ENCODE assay signal across 8 cellular contexts in genomic region chr16:87362828-87363559, GRCh38. TPM values are rescaled to one million over a fixed set of nuclear protein-coding genes. Genes with fewer than 3 reads are reported as not detected.
DNase-seq lines count a peak whose midpoint lies in the region; ATAC-seq, FAIRE-seq and TF ChIP-seq lines count a peak whose summit lies in the region.
"Not testable (repeated sequence)": the region's sequence is repeated elsewhere in the genome, so short reads cannot be mapped to it uniquely, and the experiment has no call there.

No MANE protein-coding gene starts in this region.

- H3K4me3 ChIP-seq in K562, right atrium auricular region, uterus: not testable (repeated sequence)
- H3K4me3 ChIP-seq in gastrocnemius medialis: peak overlapping the region in 1 of 4 donors; percentile 15

- H3K27ac ChIP-seq in C4-2B: peak overlapping the region; percentile 19
- H3K27ac ChIP-seq in VCaP: peak overlapping the region; percentile 50
- not testable (repeated sequence) for H3K27ac ChIP-seq in K562 (ENCODE audit: extremely low read depth, low read depth, low read length)
- H3K27ac ChIP-seq in right atrium auricular region: peak overlapping the region; percentile 78 to 84
- peak overlapping the region; percentile 92 to 97 (median 93) for H3K27ac ChIP-seq in gastrocnemius medialis
- H3K27ac ChIP-seq in uterus: peak overlapping the region; percentile 41 to 78

- not testable (repeated sequence) for ATAC-seq in K562; naive thymus-derived CD8-positive, alpha-beta T cell
- ATAC-seq in Right ventricle myocardium superior (ENCODE audit: poor library complexity) (peak; percentile 11), gastrocnemius medialis (peak; percentile 20 to 28)

- TF ChIP-seq CTCF in C4-2B (conservative IDR thresholded peaks at IDR 0.05); VCaP (conservative IDR thresholded peaks at IDR 0.05); K562 (IDR thresholded peaks at IDR 0.05 in 2 of 3, conservative IDR thresholded peaks at IDR 0.05 in 1 of 3; ENCODE audit: insufficient read depth in 2 of 3, low read depth in 1 of 3, low read length in 3 of 3); right atrium auricular region (IDR thresholded peaks at IDR 0.05); gastrocnemius medialis (IDR thresholded peaks at IDR 0.05 in 4 of 5, conservative IDR thresholded peaks at IDR 0.05 in 1 of 5); uterus (IDR thresholded peaks at IDR 0.05): not testable (repeated sequence)

- DNase-seq in K562 (ENCODE audit: extremely low read depth in 1 of 4, low spot score in 3 of 4); right atrium auricular region (ENCODE audit: low spot score); naive thymus-derived CD8-positive, alpha-beta T cell; uterus: not testable (repeated sequence)
- DNase-seq in Right ventricle myocardium superior (peak; percentile 27), gastrocnemius medialis (peak; percentile 40 to 72)

- H3K27me3 Mint-ChIP-seq in naive thymus-derived CD8-positive, alpha-beta T cell: not testable (repeated sequence)

- H3K36me3 ChIP-seq in K562 (ENCODE audit: control insufficient read depth, insufficient read depth, low read length) (peaks cover 71% of the 10 kb centered on the region), right atrium auricular region (peaks cover 43% of the 10 kb centered on the region)
- H3K36me3 ChIP-seq in gastrocnemius medialis, uterus: not testable (repeated sequence)

- H4K20me1 ChIP-seq in K562 (replicated peaks; ENCODE audit: control insufficient read depth, insufficient read depth, low read length): peaks cover 22% of the 10 kb centered on the region

- TF ChIP-seq RAD21 in K562 (CRISPR knock-in tag; conservative IDR thresholded peaks at IDR 0.05 in 1 of 2, IDR thresholded peaks at IDR 0.05 in 1 of 2): not testable (repeated sequence)

- H3K4me2 ChIP-seq in K562 (ENCODE audit: insufficient read depth, low read length): not testable (repeated sequence)

- H3K4me3 Mint-ChIP-seq in naive thymus-derived CD8-positive, alpha-beta T cell: not testable (repeated sequence)

- H3K9ac ChIP-seq in K562 (ENCODE audit: insufficient read depth in 1 of 2, low read depth in 2 of 2, low read length in 2 of 2): not testable (repeated sequence)

- FAIRE-seq in K562 (lab: Jason Lieb, UNC): not testable (repeated sequence)

- CTCF ChIA-PET in K562 (lab: Yijun Ruan, JAX; ENCODE audit: low intra/inter-chr PET ratio): not testable (repeated sequence)

- TF ChIP-seq POLR2A in K562 (conservative IDR thresholded peaks at IDR 0.05); uterus (IDR thresholded peaks at IDR 0.05): not testable (repeated sequence)
- peak; percentile 69 for TF ChIP-seq POLR2A in gastrocnemius medialis (IDR thresholded peaks at IDR 0.05)

- not testable (repeated sequence) for H3K9me3 ChIP-seq in K562 (replicated peaks; ENCODE audit: control insufficient read depth, insufficient read depth, low read depth, low read length); right atrium auricular region; gastrocnemius medialis; uterus

- not testable (repeated sequence) for H3K27me3 ChIP-seq in K562 (ENCODE audit: control insufficient read depth in 2 of 2, insufficient read depth in 2 of 2, low read length in 2 of 2); right atrium auricular region; gastrocnemius medialis; uterus

- peaks cover 50% of the 10 kb centered on the region for H3K79me2 ChIP-seq in K562 (ENCODE audit: control insufficient read depth, insufficient read depth, low read length)

- intact Hi-C loops in K562 (cut with micrococcal nuclease); Right ventricle myocardium superior (cut with DNase I); gastrocnemius medialis (cut with DNase I; ENCODE audit: low total_unique reads): not testable (repeated sequence)
- intact Hi-C loops in uterus (cut with DNase I; ENCODE audit: low total_unique reads): loop anchor here (10.0 kb wide), 1 partner anchor 48 kb away; the partner anchor contains the start of gene C16orf95

- not testable (repeated sequence) for TF ChIP-seq EP300 in K562 (IDR thresholded peaks at IDR 0.05; ENCODE audit: low read length)

- WGBS in K562 (ENCODE audit: insufficient coverage, low coverage, missing lambda C conversion rate): 88% methylated on average over 12 of the region's 13 CpGs

- not testable (repeated sequence) for H3K9me1 ChIP-seq in K562 (ENCODE audit: control insufficient read depth, insufficient read depth, low read length)

- H2AFZ ChIP-seq in K562 (ENCODE audit: low read depth, low read length): not testable (repeated sequence)

- POLR2A ChIA-PET in K562 (lab: Yijun Ruan, JAX): interaction anchor here (0.6 to 2.3 kb wide), 7 partner anchors 10 to 190 kb away, joined by 3 to 13 read pairs (median 4); partner anchors contain the start of gene FBXO31
- POLR2A ChIA-PET in naive thymus-derived CD8-positive, alpha-beta T cell (lab: Charles Lee): interaction anchor here (1.0 kb wide), 1 partner anchor 25 kb away, joined by 4 read pairs; no protein-coding TSS in a partner anchor

- H3K4me1 ChIP-seq in K562 (replicated peaks in 1 of 2; ENCODE audit: control insufficient read depth in 2 of 2, insufficient read depth in 2 of 2, low read length in 2 of 2): peaks cover 17% of the 10 kb centered on the region in 2 experiments
- H3K4me1 ChIP-seq in right atrium auricular region: peaks cover 0 to 55% of the 10 kb centered on the region in 2 donors
- peaks cover 78 to 85% of the 10 kb centered on the region in 2 donors for H3K4me1 ChIP-seq in gastrocnemius medialis
- H3K4me1 ChIP-seq in uterus: not testable (repeated sequence)

- in situ Hi-C loops in K562 (cut with MboI); gastrocnemius medialis (cut with MboI; ENCODE audit: low sequenced_read_pairs in 4 of 4): not testable (repeated sequence)

- peaks cover 0 to 63% (median 13%) of the 10 kb centered on the region in 3 donors for H3K36me3 Mint-ChIP-seq in naive thymus-derived CD8-positive, alpha-beta T cell

- H3K4me1 Mint-ChIP-seq in naive thymus-derived CD8-positive, alpha-beta T cell: peaks cover 7 to 42% (median 29%) of the 10 kb centered on the region in 4 donors

- BruUV-seq in K562 (replicated peaks; lab: Mats Ljungman, UMichigan): not testable (repeated sequence)

- peak overlapping the region in 6 of 10 donors; percentile 18 to 76 (median 74) for H3K27ac Mint-ChIP-seq in naive thymus-derived CD8-positive, alpha-beta T cell

- not testable (repeated sequence) for H3K9me3 Mint-ChIP-seq in naive thymus-derived CD8-positive, alpha-beta T cell

RNA-seq across cellular contexts. Expression of gene FBXO31, which starts 20.6 kb away (rescaled TPM):
- 50.3 and 100 TPM in 2 replicates for total RNA-seq in K562 (2011; cell fraction: chromatin; rRNA removed; ENCODE audit: low replicate concordance)
- total RNA-seq in K562 (2011; cell fraction: nucleolus; rRNA removed): 55.0 and 64.4 TPM in 2 replicates
- 34.9 and 39.5 TPM in 2 replicates for total RNA-seq in K562 (2011; cell fraction: nucleoplasm; rRNA removed)
- 18.9 and 20.7 TPM in 2 replicates for total RNA-seq in K562 (2014; rRNA removed)
- total RNA-seq in K562 (2014; rRNA removed; fragmentation: Illumina TruSeq; extraction: Trizol): 6.7 and 8.1 TPM in 2 replicates
- 10.1 and 10.4 TPM in 2 replicates for total RNA-seq in K562 (2015; rRNA removed; fragmentation: Illumina TruSeq; extraction: Trizol)
- 28.6 and 33.3 TPM in 2 replicates for total RNA-seq in K562 (2021)
- 11.9 and 13.4 TPM in 2 replicates for polyA plus RNA-seq in K562 (2011; rRNA removed)
- polyA plus RNA-seq in K562 (2011; cell fraction: cytosol; rRNA removed): 10.3 and 21.0 TPM in 2 replicates
- polyA plus RNA-seq in K562 (2011; cell fraction: nucleus; rRNA removed): 24.4 and 48.8 TPM in 2 replicates
- 14.2 and 18.2 TPM in 2 replicates for polyA plus RNA-seq in K562 (2012)
- 10.9 and 19.1 TPM in 2 replicates for polyA plus RNA-seq in K562 (2014; fragmentation: Illumina TruSeq; extraction: Trizol)
- under 1 TPM; 0.18 to 0.70 TPM for polyA plus RNA-seq in K562 (2014; fragmentation: Nextera tagmentation; extraction: Ambion mirVana)
- 14.0 and 16.0 TPM in 2 replicates for polyA plus RNA-seq in K562 (2014; rRNA removed)
- 12.2 and 15.8 TPM in 2 replicates for polyA minus RNA-seq in K562 (2011; rRNA and poly(A)+ RNA removed)
- 13.6 and 17.8 TPM in 2 replicates for polyA minus RNA-seq in K562 (2011; cell fraction: cytosol; rRNA and poly(A)+ RNA removed)
- polyA minus RNA-seq in K562 (2011; cell fraction: nucleus; rRNA and poly(A)+ RNA removed): 14.0 and 20.2 TPM in 2 replicates
- total RNA-seq in Right ventricle myocardium superior: 78.9 TPM
- 10 to 100 TPM; 39.3 to 53.1 TPM for total RNA-seq in right atrium auricular region
- 10 to 100 TPM; 45.8 to 52.7 TPM for total RNA-seq in naive thymus-derived CD8-positive, alpha-beta T cell
- polyA plus RNA-seq in naive thymus-derived CD8-positive, alpha-beta T cell: 10 to 100 TPM; 15.4 to 36.4 (median 23.3) TPM
- 100 to 1,000 TPM; 156 to 264 (median 201) TPM for total RNA-seq in gastrocnemius medialis
- 100 to 1,000 TPM in 1 of 4 donors, 10 to 100 TPM in 3; 35.2 to 309 (median 74.8) TPM for total RNA-seq in uterus

RNA-seq across cellular contexts. Expression of gene MAP1LC3B, which starts 29.1 kb away (rescaled TPM):
- total RNA-seq in K562 (2011; cell fraction: chromatin; rRNA removed; ENCODE audit: low replicate concordance): 39.2 and 55.8 TPM in 2 replicates
- total RNA-seq in K562 (2011; cell fraction: nucleolus; rRNA removed): 28.3 and 28.9 TPM in 2 replicates
- 49.8 and 99.0 TPM in 2 replicates for total RNA-seq in K562 (2011; cell fraction: nucleoplasm; rRNA removed)
- total RNA-seq in K562 (2014; rRNA removed) (21.3 and 24.9 TPM in 2 replicates), K562 (2014; rRNA removed; fragmentation: Illumina TruSeq; extraction: Trizol) (26.7 and 32.7 TPM in 2 replicates), K562 (2015; rRNA removed; fragmentation: Illumina TruSeq; extraction: Trizol) (16.0 and 16.2 TPM in 2 replicates), K562 (2021) (73.1 and 77.4 TPM in 2 replicates), Right ventricle myocardium superior (118 TPM), right atrium auricular region (10 to 100 TPM; 57.5 to 83.0 TPM), gastrocnemius medialis (100 to 1,000 TPM in 3 of 4 donors, 10 to 100 TPM in 1; 76.3 to 165 (median 122) TPM), uterus (10 to 100 TPM; 26.3 to 79.7 (median 58.0) TPM)
- polyA plus RNA-seq in K562 (2011; rRNA removed) (37.0 and 42.6 TPM in 2 replicates), K562 (2014; fragmentation: Illumina TruSeq; extraction: Trizol) (79.9 and 81.5 TPM in 2 replicates), K562 (2014; fragmentation: Nextera tagmentation; extraction: Ambion mirVana) (10 to 100 TPM; 30.4 to 36.7 TPM), K562 (2014; rRNA removed) (45.5 TPM in 2 replicates)
- 17.6 and 25.2 TPM in 2 replicates for polyA plus RNA-seq in K562 (2011; cell fraction: cytosol; rRNA removed)
- 16.4 and 19.9 TPM in 2 replicates for polyA plus RNA-seq in K562 (2011; cell fraction: nucleus; rRNA removed)
- 57.7 and 110 TPM in 2 replicates for polyA plus RNA-seq in K562 (2012)
- polyA minus RNA-seq in K562 (2011; rRNA and poly(A)+ RNA removed): 21.9 and 25.6 TPM in 2 replicates
- 23.5 and 24.3 TPM in 2 replicates for polyA minus RNA-seq in K562 (2011; cell fraction: cytosol; rRNA and poly(A)+ RNA removed)
- 8.3 and 11.6 TPM in 2 replicates for polyA minus RNA-seq in K562 (2011; cell fraction: nucleus; rRNA and poly(A)+ RNA removed)
- total RNA-seq in naive thymus-derived CD8-positive, alpha-beta T cell: 10 to 100 TPM; 58.0 to 60.1 TPM
- polyA plus RNA-seq in naive thymus-derived CD8-positive, alpha-beta T cell: 100 to 1,000 TPM in 1 of 3 donors, 10 to 100 TPM in 2; 89.9 to 117 (median 90.3) TPM

RNA-seq across cellular contexts. Expression of gene C16orf95, which starts 45.8 kb away (rescaled TPM):
- total RNA-seq in K562 (2011; cell fraction: chromatin; rRNA removed; ENCODE audit: low replicate concordance): 15.0 and 27.5 TPM in 2 replicates
- total RNA-seq in K562 (2011; cell fraction: nucleolus; rRNA removed): 20.7 and 23.5 TPM in 2 replicates
- total RNA-seq in K562 (2011; cell fraction: nucleoplasm; rRNA removed): 12.6 and 13.9 TPM in 2 replicates
- total RNA-seq in K562 (2014; rRNA removed): 9.3 and 13.9 TPM in 2 replicates
- total RNA-seq in K562 (2014; rRNA removed; fragmentation: Illumina TruSeq; extraction: Trizol): 7.4 and 9.4 TPM in 2 replicates
- 9.6 and 10.1 TPM in 2 replicates for total RNA-seq in K562 (2015; rRNA removed; fragmentation: Illumina TruSeq; extraction: Trizol)
- 20.5 and 22.6 TPM in 2 replicates for total RNA-seq in K562 (2021)
- 6.5 and 11.0 TPM in 2 replicates for polyA plus RNA-seq in K562 (2011; rRNA removed)
- 7.6 and 13.1 TPM in 2 replicates for polyA plus RNA-seq in K562 (2011; cell fraction: cytosol; rRNA removed)
- polyA plus RNA-seq in K562 (2011; cell fraction: nucleus; rRNA removed): 17.5 and 20.0 TPM in 2 replicates
- polyA plus RNA-seq in K562 (2012): 23.2 and 31.2 TPM in 2 replicates
- 5.9 and 7.2 TPM in 2 replicates for polyA plus RNA-seq in K562 (2014; fragmentation: Illumina TruSeq; extraction: Trizol)
- 10 to 100 TPM; 13.7 to 15.3 TPM for polyA plus RNA-seq in K562 (2014; fragmentation: Nextera tagmentation; extraction: Ambion mirVana)
- 8.5 TPM in 2 replicates for polyA plus RNA-seq in K562 (2014; rRNA removed)
- 2.5 and 4.1 TPM in 2 replicates for polyA minus RNA-seq in K562 (2011; rRNA and poly(A)+ RNA removed)
- polyA minus RNA-seq in K562 (2011; cell fraction: cytosol; rRNA and poly(A)+ RNA removed): 4.9 and 6.0 TPM in 2 replicates
- 10.5 and 13.0 TPM in 2 replicates for polyA minus RNA-seq in K562 (2011; cell fraction: nucleus; rRNA and poly(A)+ RNA removed)
- 2.1 TPM for total RNA-seq in Right ventricle myocardium superior
- 1 to 10 TPM in 1 of 2 donors, under 1 TPM in 1; 0.59 to 2.4 TPM for total RNA-seq in right atrium auricular region
- total RNA-seq in naive thymus-derived CD8-positive, alpha-beta T cell: 1 to 10 TPM; 2.3 to 2.6 TPM
- polyA plus RNA-seq in naive thymus-derived CD8-positive, alpha-beta T cell: 1 to 10 TPM; 1.5 to 4.9 (median 3.2) TPM
- 1 to 10 TPM in 3 of 4 donors, under 1 TPM in 1; 0.22 to 3.8 (median 1.3) TPM for total RNA-seq in gastrocnemius medialis
- total RNA-seq in uterus: 1 to 10 TPM in 2 of 4 donors, not detected in 2; 3.2 to 4.2 TPM
